Comparison of ENCODE assay signal across 9 cellular contexts in the genomic region with DNA sequence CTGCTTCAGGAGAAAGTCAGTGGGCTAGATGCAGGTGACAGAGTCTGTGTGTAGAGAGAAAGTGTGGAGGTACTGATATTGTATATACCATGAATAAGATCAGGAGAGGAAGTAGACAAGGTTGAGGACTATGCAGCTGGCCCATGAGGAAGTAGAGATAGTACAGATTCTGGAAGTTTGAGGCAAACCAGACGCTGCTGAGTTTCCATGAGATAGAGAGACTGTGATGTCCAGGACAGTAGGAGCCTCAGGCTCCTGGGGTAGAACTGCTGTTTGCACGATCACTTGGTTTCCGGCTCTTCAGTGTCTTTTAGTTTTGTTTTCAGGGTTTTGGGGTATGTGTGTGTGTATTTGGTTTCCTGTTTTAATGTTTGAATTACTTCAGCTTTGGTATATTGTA. TPM values are rescaled to one million over a fixed set of nuclear protein-coding genes. Genes with fewer than 3 reads are reported as not detected.
A peak's percentile ranks its signal among the peaks of the same experiment; 100 is the strongest.
DNase-seq lines count a peak whose midpoint lies in the region; ATAC-seq, FAIRE-seq and TF ChIP-seq lines count a peak whose summit lies in the region.
"Had no signal": no experiment of that assay in that cellular context is flagged by ENCODE, and none has a peak within 500 bp of the region (broad histone marks: within the 10 kb centered on the region; RNA-seq: fewer than 3 reads in every experiment).

No MANE protein-coding gene starts in this region.

- intact Hi-C loops in right cardiac atrium (cut with DNase I) = no loop called here

- H3K4me3 ChIP-seq in Peyer's patch (no peak overlapping the region), right cardiac atrium (ENCODE audit: low read length) (no peak overlapping the region)
- H3K4me3 ChIP-seq: SK-N-MC had no signal

- H3K27ac ChIP-seq in Peyer's patch (peak overlapping the region; percentile 59 to 81 (median 72)), right cardiac atrium (ENCODE audit: low read length) (peak overlapping the region; percentile 43)
- H3K27ac ChIP-seq: SK-N-MC had no signal

- H3K36me3 Mint-ChIP-seq in activated T-cell treated with anti-CD3 and anti-CD28 coated beads, Interleukin-2, amount 50 U/mL, for 4 hours (ENCODE audit: insufficient read depth) = peaks cover 6% of the 10 kb centered on the region

- peak overlapping the region; percentile 70 for H3K4me3 Mint-ChIP-seq in activated T-cell treated with anti-CD3 and anti-CD28 coated beads, Interleukin-2, amount 50 U/mL, for 4 hours

- H3K36me3 ChIP-seq in Peyer's patch = no peaks in the 10 kb centered on the region

- peak; percentile 43 to 57 for ATAC-seq in activated T-cell treated with anti-CD3 and anti-CD28 coated beads, Interleukin-2, amount 50 U/mL, for 4 hours
- ATAC-seq in HG02885 (IDR thresholded peaks at IDR 0.05; ENCODE audit: poor library complexity, unreplicated experiment) = peak; percentile 73
- ATAC-seq in right cardiac atrium = peak; percentile 46 to 73

- WGBS in right cardiac atrium = 50% methylated on average over 3 of the region's 3 CpGs

- H3K4me1 ChIP-seq in Peyer's patch = peaks cover 0 to 41% (median 4%) of the 10 kb centered on the region in 4 donors
- no peaks in the 10 kb centered on the region for H3K4me1 ChIP-seq in right cardiac atrium (ENCODE audit: control insufficient read depth, insufficient read depth, low read length)

- H3K9me3 ChIP-seq in Peyer's patch = no peaks in the 10 kb centered on the region
- H3K9me3 ChIP-seq in right cardiac atrium (ENCODE audit: control insufficient read depth, low read length) = peaks cover 4% of the 10 kb centered on the region

- peaks cover 85% of the 10 kb centered on the region for H3K4me1 Mint-ChIP-seq in activated T-cell treated with anti-CD3 and anti-CD28 coated beads, Interleukin-2, amount 50 U/mL, for 4 hours (ENCODE audit: low read depth)

- TF ChIP-seq POLR2A in Peyer's patch (IDR thresholded peaks at IDR 0.05) = no peak
- no peak for TF ChIP-seq POLR2A in H54 (IDR thresholded peaks at IDR 0.05; ENCODE audit: low read depth, low read length)

- H3K27me3 Mint-ChIP-seq in activated T-cell treated with anti-CD3 and anti-CD28 coated beads, Interleukin-2, amount 50 U/mL, for 4 hours (ENCODE audit: low read depth) = no peaks in the 10 kb centered on the region

- H3K27me3 ChIP-seq in Peyer's patch = no peaks in the 10 kb centered on the region
- H3K27me3 ChIP-seq in right cardiac atrium (ENCODE audit: control insufficient read depth, insufficient read depth) = no peaks in the 10 kb centered on the region

- no peaks in the 10 kb centered on the region for H3K9me3 Mint-ChIP-seq in activated T-cell treated with anti-CD3 and anti-CD28 coated beads, Interleukin-2, amount 50 U/mL, for 4 hours

- FAIRE-seq in H54 (lab: Jason Lieb, UNC) = no peak

- DNase-seq in activated T-cell treated with anti-CD3 and anti-CD28 coated beads, Interleukin-2, amount 50 U/mL, for 4 hours = no peak
- DNase-seq in activated T-cell treated with anti-CD3 and anti-CD28 coated beads, Interleukin-2, amount 50 U/mL, for 1 hour = no peak
- no peak for DNase-seq in Peyer's patch
- no peak for DNase-seq in right cardiac atrium
- no peak for DNase-seq in H54 (ENCODE audit: insufficient read length, low spot score)
- no peak for DNase-seq in NCI-H128 (lab: John Stamatoyannopoulos, UW; ENCODE audit: unreplicated experiment)
- no peak for DNase-seq in COLO829 (ENCODE audit: low spot score)

- TF ChIP-seq CTCF in Peyer's patch (IDR thresholded peaks at IDR 0.05) = no peak

RNA-seq across cellular contexts. Expression of gene OTULINL, which starts 13.6 kb away (rescaled TPM):
- 1 to 10 TPM; 4.0 to 5.6 (median 4.8) TPM for total RNA-seq in activated T-cell treated with anti-CD3 and anti-CD28 coated beads, Interleukin-2, amount 50 U/mL, for 4 hours
- 10 to 100 TPM; 18.9 to 33.0 (median 28.8) TPM for total RNA-seq in Peyer's patch
- total RNA-seq in right cardiac atrium = 1 to 10 TPM; 2.8 to 5.6 (median 4.5) TPM
- 0.72 TPM for polyA plus RNA-seq in right cardiac atrium
